In the genomic region with DNA sequence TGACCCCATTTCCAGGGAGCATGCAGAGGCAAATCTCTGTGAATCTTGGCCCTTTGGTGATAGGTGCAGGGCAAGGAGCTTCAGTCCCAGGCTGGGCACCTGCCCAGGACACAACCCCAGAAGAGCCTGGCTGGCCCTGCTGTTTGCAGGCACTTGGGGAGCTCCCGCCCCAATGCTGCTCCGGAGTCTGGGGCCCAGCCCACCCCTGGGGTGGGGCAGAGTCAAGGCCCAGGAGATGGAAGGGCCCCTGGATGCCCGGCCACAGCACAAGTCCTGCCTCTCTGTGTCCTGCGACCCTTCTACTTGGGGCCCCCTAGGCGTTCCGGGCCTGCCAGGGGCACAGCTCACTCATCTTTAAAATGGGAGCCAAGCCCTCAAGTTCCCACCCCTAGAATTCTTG, we compare ENCODE assay signal across 26 cellular contexts. TPM values are rescaled to one million over a fixed set of nuclear protein-coding genes. Genes with fewer than 3 reads are reported as not detected.
DNase-seq lines count a peak whose midpoint lies in the region; ATAC-seq and TF ChIP-seq lines count a peak whose summit lies in the region.
"Had no signal": no experiment of that assay in that cellular context is flagged by ENCODE, and none has a peak within 500 bp of the region (broad histone marks: within the 10 kb centered on the region; RNA-seq: fewer than 3 reads in every experiment).

No MANE protein-coding gene starts in this region.

- H3K27me3 Mint-ChIP-seq in activated naive CD8-positive, alpha-beta T cell treated with anti-CD3 and anti-CD28 coated beads, Interleukin-2, amount 10 ng/mL, durations not matched to agents 7 days and 5 days, result no peaks in the 10 kb centered on the region
- H3K27me3 Mint-ChIP-seq in activated naive CD8-positive, alpha-beta T cell treated with anti-CD3 and anti-CD28 coated beads for 36 hours, result no peaks in the 10 kb centered on the region
- no peaks in the 10 kb centered on the region for H3K27me3 Mint-ChIP-seq in MCF 10A (ENCODE audit: insufficient read depth, unreplicated experiment)
- H3K27me3 Mint-ChIP-seq: activated naive CD4-positive, alpha-beta T cell treated with anti-CD3 and anti-CD28 coated beads, Interleukin-2, amount 50 U/mL, for 24 hours; CD4-positive, alpha-beta T cell; naive thymus-derived CD8-positive, alpha-beta T cell; type B pancreatic cell had no signal

- no peaks in the 10 kb centered on the region for H3K9me3 Mint-ChIP-seq in activated naive CD8-positive, alpha-beta T cell treated with anti-CD3 and anti-CD28 coated beads, Interleukin-2, amount 10 ng/mL, durations not matched to agents 7 days and 5 days
- H3K9me3 Mint-ChIP-seq in activated naive CD8-positive, alpha-beta T cell treated with anti-CD3 and anti-CD28 coated beads for 36 hours, result no peaks in the 10 kb centered on the region
- H3K9me3 Mint-ChIP-seq in MCF 10A (ENCODE audit: unreplicated experiment), result no peaks in the 10 kb centered on the region
- H3K9me3 Mint-ChIP-seq: activated naive CD4-positive, alpha-beta T cell treated with anti-CD3 and anti-CD28 coated beads, Interleukin-2, amount 50 U/mL, for 24 hours; CD4-positive, alpha-beta T cell; immature natural killer cell; naive thymus-derived CD8-positive, alpha-beta T cell; type B pancreatic cell had no signal

- H3K4me1 Mint-ChIP-seq in activated naive CD8-positive, alpha-beta T cell treated with anti-CD3 and anti-CD28 coated beads, Interleukin-2, amount 10 ng/mL, durations not matched to agents 7 days and 5 days, result peaks cover 4% of the 10 kb centered on the region
- peaks cover 5% of the 10 kb centered on the region for H3K4me1 Mint-ChIP-seq in activated naive CD8-positive, alpha-beta T cell treated with anti-CD3 and anti-CD28 coated beads for 36 hours
- H3K4me1 Mint-ChIP-seq in MCF 10A (ENCODE audit: insufficient read depth, unreplicated experiment), result no peaks in the 10 kb centered on the region
- H3K4me1 Mint-ChIP-seq: immature natural killer cell had no signal

- peak; percentile 24 for DNase-seq in activated naive CD8-positive, alpha-beta T cell treated with anti-CD3 and anti-CD28 coated beads, Interleukin-2, amount 10 ng/mL, durations not matched to agents 7 days and 5 days
- DNase-seq in activated naive CD8-positive, alpha-beta T cell treated with anti-CD3 and anti-CD28 coated beads for 36 hours, result no peak
- peak; percentile 67 for DNase-seq in SW480 (ENCODE audit: low spot score)
- peak; percentile 26 for DNase-seq in lower lobe of right lung
- no peak for DNase-seq in substantia nigra (lab: John Stamatoyannopoulos, UW)
- no peak for DNase-seq in COR-L47 (lab: John Stamatoyannopoulos, UW)
- DNase-seq in Ammon's horn (ENCODE audit: low spot score), result no peak
- no peak for DNase-seq in MCF 10A (ENCODE audit: unreplicated experiment)
- DNase-seq: activated CD4-positive, alpha-beta T cell treated with anti-CD3 and anti-CD28 coated beads for 4 hours; activated CD8-positive, alpha-beta T cell treated with anti-CD3 and anti-CD28 coated beads, Interleukin-2, amount 10 ng/mL, durations not matched to agents 7 days and 5 days; activated T-cell treated with anti-CD3 and anti-CD28 coated beads for 4 hours; CD4-positive, alpha-beta T cell; effector memory CD4-positive, alpha-beta T cell; GOT3; immature natural killer cell; naive thymus-derived CD8-positive, alpha-beta T cell; NCI-H146; NCI-H748 treated with DMSO at 0.1 percent for 48 hours; SJCRH30; stimulated activated CD4-positive, alpha-beta T cell treated with anti-CD3 and anti-CD28 coated beads, Interleukin-12 subunit alpha, Interleukin-12 subunit beta, amount 100 ng/mL, for 4 hours; stimulated activated CD4-positive, alpha-beta T cell treated with anti-CD3 and anti-CD28 coated beads, Interleukin-2, amount 100 ng/mL, for 48 hours; SW 1271; T-helper 9 cell had no signal

- no TSS peak for BruUV-seq in MCF 10A (replicated peaks; lab: Mats Ljungman, UMichigan)

- intact Hi-C loops in lower lobe of right lung (cut with DNase I) (no loop called here), MCF 10A (cut with micrococcal nuclease) (no loop called here)

- no peak for ATAC-seq in activated naive CD8-positive, alpha-beta T cell treated with anti-CD3 and anti-CD28 coated beads, Interleukin-2, amount 10 ng/mL, durations not matched to agents 7 days and 5 days (ENCODE audit: low read depth)
- ATAC-seq in lower lobe of right lung, result peak in 1 of 2 donors; percentile 2
- ATAC-seq: activated CD8-positive, alpha-beta T cell treated with anti-CD3 and anti-CD28 coated beads, Interleukin-2, amount 10 ng/mL, durations not matched to agents 7 days and 5 days; naive thymus-derived CD8-positive, alpha-beta T cell had no signal

- POLR2A ChIA-PET in activated naive CD8-positive, alpha-beta T cell treated with anti-CD3 and anti-CD28 coated beads, Interleukin-2, amount 10 ng/mL, durations not matched to agents 7 days and 5 days (lab: Charles Lee), result no interaction called here
- POLR2A ChIA-PET in MCF 10A (lab: Yijun Ruan, JAX), result interaction anchor here (0.7 kb wide), 1 partner anchor 229 kb away, joined by 3 read pairs; no protein-coding TSS in a partner anchor

- no peaks in the 10 kb centered on the region for H3K9me3 ChIP-seq in lower lobe of right lung
- H3K9me3 ChIP-seq: SJCRH30 had no signal

- CTCF ChIA-PET in MCF 10A (lab: Yijun Ruan, JAX), result no interaction called here

- H3K4me1 ChIP-seq in lower lobe of right lung, result no peaks in the 10 kb centered on the region

- no peak overlapping the region for H3K4me3 Mint-ChIP-seq in activated naive CD8-positive, alpha-beta T cell treated with anti-CD3 and anti-CD28 coated beads, Interleukin-2, amount 10 ng/mL, durations not matched to agents 7 days and 5 days
- no peak overlapping the region for H3K4me3 Mint-ChIP-seq in activated naive CD8-positive, alpha-beta T cell treated with anti-CD3 and anti-CD28 coated beads for 36 hours
- no peak overlapping the region for H3K4me3 Mint-ChIP-seq in MCF 10A (ENCODE audit: unreplicated experiment)
- H3K4me3 Mint-ChIP-seq: activated CD8-positive, alpha-beta T cell treated with anti-CD3 and anti-CD28 coated beads, Interleukin-2, amount 10 ng/mL, durations not matched to agents 7 days and 5 days; activated naive CD4-positive, alpha-beta T cell treated with anti-CD3 and anti-CD28 coated beads, Interleukin-2, amount 50 U/mL, for 24 hours; CD4-positive, alpha-beta T cell; immature natural killer cell; naive thymus-derived CD8-positive, alpha-beta T cell; type B pancreatic cell had no signal

- H3K27ac Mint-ChIP-seq in activated naive CD8-positive, alpha-beta T cell treated with anti-CD3 and anti-CD28 coated beads, Interleukin-2, amount 10 ng/mL, durations not matched to agents 7 days and 5 days, result no peak overlapping the region
- H3K27ac Mint-ChIP-seq in activated naive CD8-positive, alpha-beta T cell treated with anti-CD3 and anti-CD28 coated beads for 36 hours, result no peak overlapping the region
- H3K27ac Mint-ChIP-seq in MCF 10A (ENCODE audit: low read depth, unreplicated experiment), result no peak overlapping the region
- H3K27ac Mint-ChIP-seq: activated CD8-positive, alpha-beta T cell treated with anti-CD3 and anti-CD28 coated beads, Interleukin-2, amount 10 ng/mL, durations not matched to agents 7 days and 5 days; activated naive CD4-positive, alpha-beta T cell treated with anti-CD3 and anti-CD28 coated beads, Interleukin-2, amount 50 U/mL, for 24 hours; CD4-positive, alpha-beta T cell; immature natural killer cell; naive thymus-derived CD8-positive, alpha-beta T cell; type B pancreatic cell had no signal

- peaks cover 19% of the 10 kb centered on the region for H3K36me3 ChIP-seq in lower lobe of right lung

- H3K36me3 Mint-ChIP-seq in activated naive CD8-positive, alpha-beta T cell treated with anti-CD3 and anti-CD28 coated beads, Interleukin-2, amount 10 ng/mL, durations not matched to agents 7 days and 5 days, result no peaks in the 10 kb centered on the region
- H3K36me3 Mint-ChIP-seq in activated naive CD8-positive, alpha-beta T cell treated with anti-CD3 and anti-CD28 coated beads for 36 hours, result peaks cover 2% of the 10 kb centered on the region
- peaks cover 26% of the 10 kb centered on the region for H3K36me3 Mint-ChIP-seq in MCF 10A (ENCODE audit: insufficient read depth, unreplicated experiment)
- H3K36me3 Mint-ChIP-seq: immature natural killer cell; naive thymus-derived CD8-positive, alpha-beta T cell had no signal

- TF ChIP-seq CTCF in lower lobe of right lung (IDR thresholded peaks at IDR 0.05), result no peak
- TF ChIP-seq CTCF in MCF 10A (IDR thresholded peaks at IDR 0.05; ENCODE audit: unreplicated experiment), result no peak

- H3K27me3 ChIP-seq in lower lobe of right lung (ENCODE audit: low read depth), result no peaks in the 10 kb centered on the region
- H3K27me3 ChIP-seq: SJCRH30 had no signal

- H3K4me3 ChIP-seq in lower lobe of right lung, result no peak overlapping the region
- H3K4me3 ChIP-seq: SJCRH30 had no signal

- H3K27ac ChIP-seq in lower lobe of right lung (no peak overlapping the region), substantia nigra (ENCODE audit: low read depth, low read length, poor library complexity, severe bottlenecking) (peak overlapping the region; percentile 30)
- H3K27ac ChIP-seq: SJCRH30, VCaP had no signal

RNA-seq across cellular contexts. Expression of a gene that starts 24.7 kb away (rescaled TPM):
- total RNA-seq in activated naive CD8-positive, alpha-beta T cell treated with anti-CD3 and anti-CD28 coated beads, Interleukin-2, amount 10 ng/mL, durations not matched to agents 7 days and 5 days, result under 1 TPM; 0.23 to 0.53 TPM
- total RNA-seq in activated naive CD8-positive, alpha-beta T cell treated with anti-CD3 and anti-CD28 coated beads for 36 hours, result 1 to 10 TPM; 3.3 to 4.1 TPM
- total RNA-seq in lower lobe of right lung, result 27.1 TPM
- total RNA-seq in MCF 10A (2022), result 20.1 and 26.6 TPM in 2 replicates

Comparison
In these comparisons a context has a peak if more than half of its experiments do, and no peak if none do; other contexts are left out.
1. DNase-seq: peak in activated naive CD8-positive, alpha-beta T cell treated with anti-CD3 and anti-CD28 coated beads, Interleukin-2, amount 10 ng/mL, durations not matched to agents 7 days and 5 days (single experiment), SW480 (single experiment) and lower lobe of right lung (single experiment); none in activated naive CD8-positive, alpha-beta T cell treated with anti-CD3 and anti-CD28 coated beads for 36 hours (single experiment), substantia nigra (0 of 49), COR-L47 (single experiment), Ammon's horn (single experiment) and MCF 10A (single experiment).